ENCODE assay signal across 8 cellular contexts in the genomic region with DNA sequence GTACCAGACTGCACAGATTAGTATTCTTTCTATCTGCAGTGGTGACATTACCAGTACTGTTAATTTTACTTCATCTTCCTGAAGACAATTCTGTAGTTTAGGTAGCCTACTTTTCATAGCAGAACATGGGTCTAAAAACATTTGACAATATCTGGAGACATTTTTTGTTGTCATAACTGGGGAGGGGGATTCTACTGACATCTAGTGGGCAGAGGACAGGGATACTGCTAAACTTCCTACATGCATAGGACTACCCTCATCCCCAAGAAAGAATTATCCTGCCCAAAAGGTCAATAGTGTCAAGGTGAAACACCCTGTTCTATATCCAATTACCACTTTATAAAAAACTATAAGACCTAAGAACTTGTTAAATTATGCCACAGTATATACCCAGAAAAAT. TPM values are rescaled to one million over a fixed set of nuclear protein-coding genes. Genes with fewer than 3 reads are reported as not detected.
DNase-seq lines count a peak whose midpoint lies in the region; ATAC-seq and TF ChIP-seq lines count a peak whose summit lies in the region.
"Had no signal": no experiment of that assay in that cellular context is flagged by ENCODE, and none has a peak within 500 bp of the region (broad histone marks: within the 10 kb centered on the region; RNA-seq: fewer than 3 reads in every experiment).

No MANE protein-coding gene starts in this region.

- peak; percentile 47 for DNase-seq in GDM1 (lab: John Stamatoyannopoulos, UW)
- peak; percentile 36 for DNase-seq in NAMALWA (ENCODE audit: low spot score)
- DNase-seq in astrocyte of the cerebellum (ENCODE audit: low read depth) = no peak
- DNase-seq in nephron progenitor cell = no peak
- no peak for DNase-seq in GM10266 (ENCODE audit: extremely low spot score)
- no peak for DNase-seq in natural killer cell
- DNase-seq: T1000 had no signal

- no peak overlapping the region for H3K4me3 ChIP-seq in astrocyte of the cerebellum (ENCODE audit: low read depth, low read length)

- intact Hi-C loops in natural killer cell (cut with micrococcal nuclease) = no loop called here

- in situ Hi-C loops in astrocyte of the cerebellum (cut with HindIII; ENCODE audit: low sequenced_read_pairs) = loop anchor here (5.0 kb wide), 1 partner anchor 209 kb away; no protein-coding TSS in a partner anchor

- H3K9me3 Mint-ChIP-seq in nephron progenitor cell = peaks cover 32% of the 10 kb centered on the region
- peaks cover 11% of the 10 kb centered on the region for H3K9me3 Mint-ChIP-seq in activated T-helper 17 cell treated with anti-CD3 and anti-CD28 coated beads, Interleukin-2, amount 50 U/mL, for 72 hours
- peaks cover 3 to 11% of the 10 kb centered on the region in 2 donors for H3K9me3 Mint-ChIP-seq in natural killer cell

- peak; percentile 57 for TF ChIP-seq CTCF in astrocyte of the cerebellum (IDR thresholded peaks at IDR 0.05; ENCODE audit: low read depth, low read length, missing control alignments)
- peak; percentile 69 for TF ChIP-seq CTCF in nephron progenitor cell (IDR thresholded peaks at IDR 0.05)
- TF ChIP-seq CTCF in GM10266 (IDR thresholded peaks at IDR 0.05; ENCODE audit: control insufficient read depth, insufficient read depth, low read depth, missing control alignments) = no peak
- no peak for TF ChIP-seq CTCF in natural killer cell (IDR thresholded peaks at IDR 0.05)

- H3K27me3 Mint-ChIP-seq in nephron progenitor cell (ENCODE audit: low read depth, poor library complexity) (peaks cover 69% of the 10 kb centered on the region), natural killer cell (ENCODE audit: low read depth in 2 of 2) (peaks cover 62 to 84% of the 10 kb centered on the region in 2 donors)
- peaks cover 75% of the 10 kb centered on the region for H3K27me3 Mint-ChIP-seq in activated T-helper 17 cell treated with anti-CD3 and anti-CD28 coated beads, Interleukin-2, amount 50 U/mL, for 72 hours

- no peak for ATAC-seq in activated T-helper 17 cell treated with anti-CD3 and anti-CD28 coated beads, Interleukin-2, amount 50 U/mL, for 72 hours (replicated peaks)
- ATAC-seq in natural killer cell = no peak

- peaks cover 19% of the 10 kb centered on the region for H3K4me1 Mint-ChIP-seq in nephron progenitor cell
- peaks cover 4% of the 10 kb centered on the region for H3K4me1 Mint-ChIP-seq in activated T-helper 17 cell treated with anti-CD3 and anti-CD28 coated beads, Interleukin-2, amount 50 U/mL, for 72 hours
- H3K4me1 Mint-ChIP-seq in natural killer cell = peaks cover 6 to 9% of the 10 kb centered on the region in 2 donors

- H3K4me3 Mint-ChIP-seq in nephron progenitor cell (no peak overlapping the region), natural killer cell (no peak overlapping the region)
- H3K4me3 Mint-ChIP-seq in activated T-helper 17 cell treated with anti-CD3 and anti-CD28 coated beads, Interleukin-2, amount 50 U/mL, for 72 hours = no peak overlapping the region

- H3K27ac Mint-ChIP-seq in nephron progenitor cell (no peak overlapping the region), natural killer cell (no peak overlapping the region)
- H3K27ac Mint-ChIP-seq in activated T-helper 17 cell treated with anti-CD3 and anti-CD28 coated beads, Interleukin-2, amount 50 U/mL, for 72 hours = no peak overlapping the region

- peaks cover 19% of the 10 kb centered on the region for H3K36me3 Mint-ChIP-seq in nephron progenitor cell (ENCODE audit: low read depth)
- no peaks in the 10 kb centered on the region for H3K36me3 Mint-ChIP-seq in activated T-helper 17 cell treated with anti-CD3 and anti-CD28 coated beads, Interleukin-2, amount 50 U/mL, for 72 hours (ENCODE audit: low read depth)
- peaks cover 31% of the 10 kb centered on the region for H3K36me3 Mint-ChIP-seq in natural killer cell

RNA-seq across cellular contexts. Expression of gene ARHGAP29, which starts 3.4 kb away (rescaled TPM):
- total RNA-seq in activated T-helper 17 cell treated with anti-CD3 and anti-CD28 coated beads, Interleukin-2, amount 50 U/mL, for 72 hours = not detected
- total RNA-seq in natural killer cell = under 1 TPM in 1 of 3 donors, not detected in 2; 0.07 TPM

Comparison
In these comparisons a context has a peak if more than half of its experiments do, and no peak if none do; other contexts are left out.
1. DNase-seq: peak in GDM1 (single experiment) and NAMALWA (single experiment); none in astrocyte of the cerebellum (single experiment), nephron progenitor cell (single experiment), GM10266 (single experiment) and natural killer cell (single experiment).
2. CTCF ChIP-seq: peak in astrocyte of the cerebellum (single experiment) and nephron progenitor cell (single experiment); none in GM10266 (single experiment) and natural killer cell (single experiment).